Comparison of ENCODE assay signal across 36 cellular contexts in genomic region chr5:142703153-142703552, GRCh38. TPM values are rescaled to one million over a fixed set of nuclear protein-coding genes. Genes with fewer than 3 reads are reported as not detected.
"Had no signal": no experiment of that assay in that cellular context is flagged by ENCODE, and none has a peak within 500 bp of the region (broad histone marks: within the 10 kb centered on the region; RNA-seq: fewer than 3 reads in every experiment).

No MANE protein-coding gene starts in this region.

- H3K27ac ChIP-seq: adrenal gland, body of pancreas, epithelial cell of prostate, heart left ventricle, WERI-Rb-1 had no signal

- H3K9me3 Mint-ChIP-seq: activated CD4-positive, alpha-beta memory T cell treated with anti-CD3 and anti-CD28 coated beads for 36 hours; activated CD4-positive, alpha-beta T cell treated with anti-CD3 and anti-CD28 coated beads, Interleukin-2, amount 10 ng/mL, durations not matched to agents 24 days and 14 days; activated naive CD4-positive, alpha-beta T cell treated with anti-CD3 and anti-CD28 coated beads for 36 hours; activated naive CD4-positive, alpha-beta T cell treated with anti-CD3 and anti-CD28 coated beads, Interleukin-2, amount 50 U/mL, for 24 hours; activated naive CD8-positive, alpha-beta T cell treated with anti-CD3 and anti-CD28 coated beads for 36 hours; activated naive CD8-positive, alpha-beta T cell treated with anti-CD3 and anti-CD28 coated beads, Interleukin-2, amount 50 U/mL, for 24 hours; activated T-helper 1 cell treated with anti-CD3 and anti-CD28 coated beads, Interleukin-12 subunit alpha, Interleukin-12 subunit beta, Interleukin-2, Interleukin-4 antibody, amounts not matched to agents 30 ng/mL and 10 ng/mL and 1 ng/mL, durations not matched to agents 14 hours and 24 hours and 36 hours; activated T-helper 2 cell treated with anti-CD3 and anti-CD28 coated beads, Interferon-gamma antibody, Interleukin-2, Interleukin-4, amounts not matched to agents 10 μg/mL and 5 μg/mL and 100 μg/mL, durations not matched to agents 14 hours and 24 hours and 36 hours; effector memory CD8-positive, alpha-beta T cell; T-helper 2 cell treated with Interferon-gamma antibody and Interleukin-4, amounts not matched to agents 5 μg/mL and 100 μg/mL, for 36 hours had no signal

- ATAC-seq: activated CD4-positive, alpha-beta T cell treated with anti-CD3 and anti-CD28 coated beads for 36 hours; activated CD8-positive, alpha-beta memory T cell treated with anti-CD3 and anti-CD28 coated beads, Interleukin-2, amount 10 ng/mL, durations not matched to agents 7 days and 5 days; activated CD8-positive, alpha-beta T cell treated with anti-CD3 and anti-CD28 coated beads, Interleukin-2, amount 10 ng/mL, durations not matched to agents 7 days and 5 days; activated naive CD8-positive, alpha-beta T cell treated with anti-CD3 and anti-CD28 coated beads, Interleukin-2, amount 50 U/mL, for 24 hours; body of pancreas; effector memory CD8-positive, alpha-beta T cell; heart left ventricle; T-helper 17 cell had no signal

- DNase-seq: activated CD4-positive, alpha-beta memory T cell treated with anti-CD3 and anti-CD28 coated beads for 36 hours; activated CD4-positive, alpha-beta T cell treated with anti-CD3 and anti-CD28 coated beads for 36 hours; activated CD4-positive, alpha-beta T cell treated with anti-CD3 and anti-CD28 coated beads, Interleukin-2, amount 10 ng/mL, durations not matched to agents 24 days and 14 days; activated CD4-positive, CD25-positive, alpha-beta regulatory T cell; activated CD4-positive, CD25-positive, alpha-beta regulatory T cell treated with anti-CD3 and anti-CD28 coated beads, Interleukin-2, amount 50 U/mL, for 72 hours; activated CD8-positive, alpha-beta memory T cell treated with anti-CD3 and anti-CD28 coated beads, Interleukin-2, amount 10 ng/mL, durations not matched to agents 7 days and 5 days; activated CD8-positive, alpha-beta memory T cell treated with anti-CD3 and anti-CD28 coated beads, Interleukin-2, amount 50 U/mL, for 4 hours; activated CD8-positive, alpha-beta T cell treated with anti-CD3 and anti-CD28 coated beads, Interleukin-2, amount 10 ng/mL, durations not matched to agents 7 days and 5 days; activated effector memory CD4-positive, alpha-beta T cell treated with anti-CD3 and anti-CD28 coated beads, Interleukin-2, amount 50 U/mL, for 16 hours; activated naive CD4-positive, alpha-beta T cell treated with anti-CD3 and anti-CD28 coated beads for 36 hours; activated naive CD8-positive, alpha-beta T cell treated with anti-CD3 and anti-CD28 coated beads for 36 hours; activated naive CD8-positive, alpha-beta T cell treated with anti-CD3 and anti-CD28 coated beads, Interleukin-2, amount 50 U/mL, for 24 hours; activated T-cell treated with anti-CD3 and anti-CD28 coated beads, Interleukin-2, amount 50 U/mL, for 1 hour; activated T-cell treated with anti-CD3 and anti-CD28 coated beads, Interleukin-2, amount 50 U/mL, for 48 hours; adrenal gland; amygdala; aorta; body of pancreas; caudate nucleus; cortex of kidney; dermis blood vessel endothelial cell; effector CD4-positive, alpha-beta T cell; effector memory CD8-positive, alpha-beta T cell; foreskin fibroblast; glutamatergic neuron; heart left ventricle; T-helper 17 cell; T1000; WERI-Rb-1 had no signal

- H3K36me3 ChIP-seq: adrenal gland, heart left ventricle, WERI-Rb-1 had no signal

- H3K27ac Mint-ChIP-seq: activated CD4-positive, alpha-beta memory T cell treated with anti-CD3 and anti-CD28 coated beads for 36 hours; activated CD4-positive, alpha-beta T cell treated with anti-CD3 and anti-CD28 coated beads for 36 hours; activated CD4-positive, alpha-beta T cell treated with anti-CD3 and anti-CD28 coated beads, Interleukin-2, amount 10 ng/mL, durations not matched to agents 24 days and 14 days; activated CD8-positive, alpha-beta memory T cell treated with anti-CD3 and anti-CD28 coated beads, Interleukin-2, amount 10 ng/mL, durations not matched to agents 7 days and 5 days; activated CD8-positive, alpha-beta T cell treated with anti-CD3 and anti-CD28 coated beads, Interleukin-2, amount 10 ng/mL, durations not matched to agents 7 days and 5 days; activated naive CD4-positive, alpha-beta T cell treated with anti-CD3 and anti-CD28 coated beads for 36 hours; activated naive CD4-positive, alpha-beta T cell treated with anti-CD3 and anti-CD28 coated beads, Interleukin-2, amount 50 U/mL, for 24 hours; activated naive CD8-positive, alpha-beta T cell treated with anti-CD3 and anti-CD28 coated beads for 36 hours; activated naive CD8-positive, alpha-beta T cell treated with anti-CD3 and anti-CD28 coated beads, Interleukin-2, amount 50 U/mL, for 24 hours; activated T-helper 1 cell treated with anti-CD3 and anti-CD28 coated beads, Interleukin-12 subunit alpha, Interleukin-12 subunit beta, Interleukin-2, Interleukin-4 antibody, amounts not matched to agents 30 ng/mL and 10 ng/mL and 1 ng/mL, durations not matched to agents 14 hours and 24 hours and 36 hours; activated T-helper 2 cell treated with anti-CD3 and anti-CD28 coated beads, Interferon-gamma antibody, Interleukin-2, Interleukin-4, amounts not matched to agents 10 μg/mL and 5 μg/mL and 100 μg/mL, durations not matched to agents 14 hours and 24 hours and 36 hours; effector memory CD8-positive, alpha-beta T cell; T-helper 17 cell; T-helper 2 cell treated with Interferon-gamma antibody and Interleukin-4, amounts not matched to agents 5 μg/mL and 100 μg/mL, for 36 hours had no signal

- H3K36me3 Mint-ChIP-seq: activated CD4-positive, alpha-beta memory T cell treated with anti-CD3 and anti-CD28 coated beads for 36 hours; activated CD8-positive, alpha-beta memory T cell treated with anti-CD3 and anti-CD28 coated beads, Interleukin-2, amount 10 ng/mL, durations not matched to agents 7 days and 5 days; activated naive CD4-positive, alpha-beta T cell treated with anti-CD3 and anti-CD28 coated beads, Interleukin-2, amount 50 U/mL, for 24 hours; activated naive CD8-positive, alpha-beta T cell treated with anti-CD3 and anti-CD28 coated beads for 36 hours had no signal

- H3K4me1 Mint-ChIP-seq: activated CD4-positive, alpha-beta T cell treated with anti-CD3 and anti-CD28 coated beads for 36 hours; activated CD4-positive, alpha-beta T cell treated with anti-CD3 and anti-CD28 coated beads, Interleukin-2, amount 10 ng/mL, durations not matched to agents 24 days and 14 days; activated CD8-positive, alpha-beta memory T cell treated with anti-CD3 and anti-CD28 coated beads, Interleukin-2, amount 10 ng/mL, durations not matched to agents 7 days and 5 days; activated naive CD4-positive, alpha-beta T cell treated with anti-CD3 and anti-CD28 coated beads, Interleukin-2, amount 50 U/mL, for 24 hours; activated naive CD8-positive, alpha-beta T cell treated with anti-CD3 and anti-CD28 coated beads for 36 hours; activated naive CD8-positive, alpha-beta T cell treated with anti-CD3 and anti-CD28 coated beads, Interleukin-2, amount 50 U/mL, for 24 hours; T-helper 17 cell had no signal

- H3K27me3 ChIP-seq: adrenal gland, body of pancreas, heart left ventricle had no signal

- H3K9me3 ChIP-seq: adrenal gland, body of pancreas, heart left ventricle had no signal

- H3K4me3 ChIP-seq: adrenal gland, body of pancreas, heart left ventricle had no signal

- H3K4me3 Mint-ChIP-seq: activated CD4-positive, alpha-beta memory T cell treated with anti-CD3 and anti-CD28 coated beads for 36 hours; activated CD4-positive, alpha-beta T cell treated with anti-CD3 and anti-CD28 coated beads for 36 hours; activated CD4-positive, alpha-beta T cell treated with anti-CD3 and anti-CD28 coated beads, Interleukin-2, amount 10 ng/mL, durations not matched to agents 24 days and 14 days; activated CD8-positive, alpha-beta memory T cell treated with anti-CD3 and anti-CD28 coated beads, Interleukin-2, amount 10 ng/mL, durations not matched to agents 7 days and 5 days; activated CD8-positive, alpha-beta T cell treated with anti-CD3 and anti-CD28 coated beads, Interleukin-2, amount 10 ng/mL, durations not matched to agents 7 days and 5 days; activated naive CD4-positive, alpha-beta T cell treated with anti-CD3 and anti-CD28 coated beads for 36 hours; activated naive CD4-positive, alpha-beta T cell treated with anti-CD3 and anti-CD28 coated beads, Interleukin-2, amount 50 U/mL, for 24 hours; activated naive CD8-positive, alpha-beta T cell treated with anti-CD3 and anti-CD28 coated beads for 36 hours; activated naive CD8-positive, alpha-beta T cell treated with anti-CD3 and anti-CD28 coated beads, Interleukin-2, amount 50 U/mL, for 24 hours; activated T-helper 1 cell treated with anti-CD3 and anti-CD28 coated beads, Interleukin-12 subunit alpha, Interleukin-12 subunit beta, Interleukin-2, Interleukin-4 antibody, amounts not matched to agents 30 ng/mL and 10 ng/mL and 1 ng/mL, durations not matched to agents 14 hours and 24 hours and 36 hours; effector memory CD8-positive, alpha-beta T cell; T-helper 17 cell; T-helper 2 cell treated with Interferon-gamma antibody and Interleukin-4, amounts not matched to agents 5 μg/mL and 100 μg/mL, for 36 hours had no signal

- FAIRE-seq: endothelial cell of umbilical vein had no signal

RNA-seq across cellular contexts. Expression of gene FGF1, which starts 17.3 kb away (rescaled TPM):
- total RNA-seq: activated CD4-positive, alpha-beta memory T cell treated with anti-CD3 and anti-CD28 coated beads for 36 hours; activated CD4-positive, alpha-beta T cell treated with anti-CD3 and anti-CD28 coated beads for 36 hours; activated CD4-positive, alpha-beta T cell treated with anti-CD3 and anti-CD28 coated beads, Interleukin-2, amount 10 ng/mL, durations not matched to agents 24 days and 14 days; activated CD8-positive, alpha-beta memory T cell treated with anti-CD3 and anti-CD28 coated beads for 36 hours; activated CD8-positive, alpha-beta memory T cell treated with anti-CD3 and anti-CD28 coated beads, Interleukin-2, amount 10 ng/mL, durations not matched to agents 7 days and 5 days; activated CD8-positive, alpha-beta T cell treated with anti-CD3 and anti-CD28 coated beads, Interleukin-2, amount 10 ng/mL, durations not matched to agents 7 days and 5 days; activated naive CD4-positive, alpha-beta T cell treated with anti-CD3 and anti-CD28 coated beads for 36 hours; activated naive CD8-positive, alpha-beta T cell treated with anti-CD3 and anti-CD28 coated beads for 36 hours; activated T-helper 2 cell treated with anti-CD3 and anti-CD28 coated beads, Interferon-gamma antibody, Interleukin-2, Interleukin-4, amounts not matched to agents 10 μg/mL and 5 μg/mL and 100 μg/mL, durations not matched to agents 14 hours and 24 hours and 36 hours; endothelial cell of umbilical vein; T-helper 17 cell had no signal
- polyA plus RNA-seq: endothelial cell of umbilical vein had no signal
